ENCODE assay signal across 29 cellular contexts in the genomic region with DNA sequence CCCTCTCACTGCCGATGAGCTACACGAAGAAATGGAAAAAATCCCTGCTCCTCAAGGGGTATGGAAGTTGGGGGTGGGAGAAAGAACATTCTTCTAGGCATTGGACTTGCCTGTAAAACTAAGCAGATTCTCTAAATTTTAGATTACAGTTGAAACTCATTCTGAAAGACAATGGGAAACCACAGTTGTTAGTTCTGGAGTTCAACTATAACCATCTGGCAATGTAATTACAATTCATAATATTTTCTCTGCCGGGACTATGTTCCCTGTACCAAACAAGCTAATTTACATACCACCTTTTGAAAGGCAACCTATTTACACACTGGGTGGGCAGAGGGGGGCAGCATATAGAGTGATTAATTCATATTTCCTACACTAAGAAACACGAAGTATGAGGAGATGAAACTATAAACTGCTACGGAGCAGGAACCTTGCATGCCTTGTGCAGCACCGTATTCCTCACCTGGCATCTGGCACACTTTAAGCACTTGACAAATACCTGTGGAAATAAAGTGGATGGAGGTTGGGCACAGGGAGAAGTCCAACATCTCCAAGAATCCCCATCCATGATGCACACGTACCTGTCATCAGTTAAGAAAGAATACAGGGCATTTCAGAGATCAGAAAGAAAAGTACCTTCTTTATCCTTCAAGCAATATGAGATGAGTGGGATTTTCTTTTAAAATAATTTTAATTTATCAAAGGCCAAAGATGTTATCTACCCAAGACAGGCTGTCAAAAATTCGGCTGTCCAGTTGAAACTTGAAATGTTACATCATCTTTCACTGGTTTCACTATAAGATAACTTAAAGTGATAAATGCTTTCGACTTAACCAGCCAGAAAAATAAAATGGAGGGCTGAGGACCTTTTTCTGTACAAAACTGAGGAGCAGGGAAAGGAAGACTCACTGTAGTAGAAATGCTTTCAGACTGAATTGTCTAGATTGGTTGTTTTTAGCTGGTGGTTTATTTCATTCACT. TPM values are rescaled to one million over a fixed set of nuclear protein-coding genes. Genes with fewer than 3 reads are reported as not detected.
DNase-seq lines count a peak whose midpoint lies in the region; ATAC-seq and TF ChIP-seq lines count a peak whose summit lies in the region.
"Had no signal": no experiment of that assay in that cellular context is flagged by ENCODE, and none has a peak within 500 bp of the region (broad histone marks: within the 10 kb centered on the region; RNA-seq: fewer than 3 reads in every experiment).

No MANE protein-coding gene starts in this region.

- H3K27ac Mint-ChIP-seq in stimulated activated naive B cell treated with anti-CD40 and anti-IgM and Interleukin-4, amounts not matched to agents 10 μg/mL and 1 μg/mL and 100 μg/mL, for 72 hours = peak overlapping the region; percentile 38
- H3K27ac Mint-ChIP-seq in HFFc6 = no peak overlapping the region
- H3K27ac Mint-ChIP-seq: activated CD4-positive, alpha-beta memory T cell treated with anti-CD3 and anti-CD28 coated beads for 36 hours; activated T-cell treated with anti-CD3 and anti-CD28 coated beads, Interleukin-2, amount 50 U/mL, for 72 hours; CD4-positive, alpha-beta T cell; natural killer cell treated with Interleukin-12 subunit alpha and Interleukin-12 subunit beta and Interleukin-15 and Interleukin-18, amount 100 ng/mL, for 72 hours had no signal

- H3K9me3 Mint-ChIP-seq in stimulated activated naive B cell treated with anti-CD40 and anti-IgM and Interleukin-4, amounts not matched to agents 10 μg/mL and 1 μg/mL and 100 μg/mL, for 72 hours = peaks cover 9 to 15% of the 10 kb centered on the region in 2 donors
- H3K9me3 Mint-ChIP-seq in HFFc6 = no peaks in the 10 kb centered on the region

- H3K36me3 Mint-ChIP-seq in stimulated activated naive B cell treated with anti-CD40 and anti-IgM and Interleukin-4, amounts not matched to agents 10 μg/mL and 1 μg/mL and 100 μg/mL, for 72 hours = peaks cover 33 to 46% of the 10 kb centered on the region in 2 donors
- H3K36me3 Mint-ChIP-seq in HFFc6 (ENCODE audit: low read depth) = peaks cover 29% of the 10 kb centered on the region

- DNase-seq in NCI-H510A treated with DMSO at 0.1 percent for 48 hours (lab: John Stamatoyannopoulos, UW) (peak; percentile 11), NCI-H510A (lab: John Stamatoyannopoulos, UW) (no peak), GM13977 (ENCODE audit: low spot score) (peak; percentile 3), cerebellar cortex (ENCODE audit: low spot score) (peak; percentile 28), medulla oblongata (ENCODE audit: extremely low spot score) (no peak), DMS114 treated with DMSO at 0.1 percent for 48 hours (lab: John Stamatoyannopoulos, UW; ENCODE audit: unreplicated experiment) (no peak), HFFc6 (no peak)
- no peak for DNase-seq in stimulated activated naive B cell treated with anti-CD40 and anti-IgM and Interleukin-4, amounts not matched to agents 10 μg/mL and 1 μg/mL and 100 μg/mL, for 72 hours
- DNase-seq: activated CD4-positive, alpha-beta memory T cell treated with anti-CD3 and anti-CD28 coated beads for 36 hours; activated naive CD4-positive, alpha-beta T cell treated with Interleukin-2 at 50 U/mL for 16 hours; activated T-cell treated with anti-CD3 and anti-CD28 coated beads, Interleukin-2, amount 50 U/mL, for 72 hours; body of pancreas; CD4-positive, alpha-beta T cell; dorsolateral prefrontal cortex; GOT3; head of caudate nucleus; islet precursor cell; left ventricle myocardium superior; mucosa of descending colon; NCI-H1092; NCI-H187; NCI-H524 treated with DMSO at 0.1 percent for 48 hours; SIG-M5; stimulated activated CD4-positive, alpha-beta T cell treated with anti-CD3 and anti-CD28 coated beads, Interleukin-15, amount 100 ng/mL, for 24 hours; stimulated activated CD4-positive, alpha-beta T cell treated with anti-CD3 and anti-CD28 coated beads, Interleukin-4, amount 100 ng/mL, for 4 hours; upper lobe of left lung had no signal

- no peaks in the 10 kb centered on the region for H3K27me3 Mint-ChIP-seq in stimulated activated naive B cell treated with anti-CD40 and anti-IgM and Interleukin-4, amounts not matched to agents 10 μg/mL and 1 μg/mL and 100 μg/mL, for 72 hours
- no peaks in the 10 kb centered on the region for H3K27me3 Mint-ChIP-seq in HFFc6 (ENCODE audit: insufficient read depth)
- H3K27me3 Mint-ChIP-seq: activated CD4-positive, alpha-beta memory T cell treated with anti-CD3 and anti-CD28 coated beads for 36 hours; CD4-positive, alpha-beta T cell; natural killer cell treated with Interleukin-12 subunit alpha and Interleukin-12 subunit beta and Interleukin-15 and Interleukin-18, amount 100 ng/mL, for 72 hours had no signal

- ATAC-seq in stimulated activated naive B cell treated with anti-CD40 and anti-IgM and Interleukin-4, amounts not matched to agents 10 μg/mL and 1 μg/mL and 100 μg/mL, for 72 hours (replicated peaks) = no peak
- ATAC-seq: activated CD4-positive, CD25-positive, alpha-beta regulatory T cell treated with anti-CD3 and anti-CD28 coated beads, Interleukin-2, amount 50 U/mL, for 24 hours; activated T-cell treated with anti-CD3 and anti-CD28 coated beads, Interleukin-2, amount 50 U/mL, for 72 hours; body of pancreas; foreskin keratinocyte; left ventricle myocardium superior; mucosa of descending colon; natural killer cell treated with Interleukin-12 subunit alpha and Interleukin-12 subunit beta and Interleukin-15 and Interleukin-18, amount 100 ng/mL, for 72 hours had no signal

- TF ChIP-seq CTCF in GM13977 (IDR thresholded peaks at IDR 0.05; ENCODE audit: extremely low read depth, insufficient read depth, missing control alignments) (no peak), HFFc6 (IDR thresholded peaks at IDR 0.05) (no peak)

- in situ Hi-C loops in GM13977 (cut with MboI; ENCODE audit: low pct_unique_long_range_greater_than_20kb, low sequenced_read_pairs, unreplicated experiment) = no loop called here

- H3K4me1 Mint-ChIP-seq in stimulated activated naive B cell treated with anti-CD40 and anti-IgM and Interleukin-4, amounts not matched to agents 10 μg/mL and 1 μg/mL and 100 μg/mL, for 72 hours = peaks cover 18 to 42% of the 10 kb centered on the region in 2 donors
- H3K4me1 Mint-ChIP-seq in HFFc6 (ENCODE audit: low read depth) = peaks cover 14% of the 10 kb centered on the region

- H3K4me3 Mint-ChIP-seq in stimulated activated naive B cell treated with anti-CD40 and anti-IgM and Interleukin-4, amounts not matched to agents 10 μg/mL and 1 μg/mL and 100 μg/mL, for 72 hours = no peak overlapping the region
- H3K4me3 Mint-ChIP-seq in HFFc6 = no peak overlapping the region
- H3K4me3 Mint-ChIP-seq: activated CD4-positive, alpha-beta memory T cell treated with anti-CD3 and anti-CD28 coated beads for 36 hours; activated T-cell treated with anti-CD3 and anti-CD28 coated beads, Interleukin-2, amount 50 U/mL, for 72 hours; CD4-positive, alpha-beta T cell; natural killer cell treated with Interleukin-12 subunit alpha and Interleukin-12 subunit beta and Interleukin-15 and Interleukin-18, amount 100 ng/mL, for 72 hours had no signal

RNA-seq across cellular contexts. Expression of a gene that starts 54.2 kb away (rescaled TPM):
- 10 to 100 TPM; 21.0 to 28.6 (median 25.1) TPM for total RNA-seq in HFFc6 (2021; fragmentation: NEBNext Ultra II Directional; extraction: Animal tissue kit (Norgen Biotek cat#: 25700))

Comparison
In these comparisons a context has a peak if more than half of its experiments do, and no peak if none do; other contexts are left out.
1. DNase-seq: peak in NCI-H510A treated with DMSO at 0.1 percent for 48 hours (single experiment), GM13977 (single experiment) and cerebellar cortex (single experiment); none in NCI-H510A (single experiment), stimulated activated naive B cell treated with anti-CD40 and anti-IgM and Interleukin-4, amounts not matched to agents 10 μg/mL and 1 μg/mL and 100 μg/mL, for 72 hours (single experiment), medulla oblongata (single experiment), DMS114 treated with DMSO at 0.1 percent for 48 hours (single experiment) and HFFc6 (single experiment).